21 cellular contexts compared by ENCODE assay signal in genomic region chr6:52741872-52742271, GRCh38. TPM values are rescaled to one million over a fixed set of nuclear protein-coding genes. Genes with fewer than 3 reads are reported as not detected.
DNase-seq lines count a peak whose midpoint lies in the region; ATAC-seq and TF ChIP-seq lines count a peak whose summit lies in the region.
"Had no signal": no experiment of that assay in that cellular context is flagged by ENCODE, and none has a peak within 500 bp of the region (broad histone marks: within the 10 kb centered on the region; RNA-seq: fewer than 3 reads in every experiment).

No MANE protein-coding gene starts in this region.

- no peaks in the 10 kb centered on the region for H3K36me3 Mint-ChIP-seq in MCF 10A (ENCODE audit: insufficient read depth, unreplicated experiment)
- H3K36me3 Mint-ChIP-seq: CD8-positive, alpha-beta T cell had no signal

- H3K27ac ChIP-seq in breast epithelium: no peak overlapping the region
- H3K27ac ChIP-seq in mesendoderm (ENCODE audit: low read depth, low read length): no peak overlapping the region
- no peak overlapping the region for H3K27ac ChIP-seq in gastrocnemius medialis
- H3K27ac ChIP-seq: 22Rv1, BLaER1 had no signal

- POLR2A ChIA-PET in MCF 10A (lab: Yijun Ruan, JAX): no interaction called here

- H4K8ac ChIP-seq in mesendoderm (ENCODE audit: low read depth, low read length): no peak overlapping the region

- no peak overlapping the region for H2AK5ac ChIP-seq in mesendoderm (ENCODE audit: low read length)

- H2BK5ac ChIP-seq in mesendoderm (ENCODE audit: low read length): no peak overlapping the region

- no peak overlapping the region for H3K27ac Mint-ChIP-seq in MCF 10A (ENCODE audit: low read depth, unreplicated experiment)
- H3K27ac Mint-ChIP-seq: CD8-positive, alpha-beta T cell; H9 had no signal

- H3K36me3 ChIP-seq in breast epithelium: no peaks in the 10 kb centered on the region
- no peaks in the 10 kb centered on the region for H3K36me3 ChIP-seq in mesendoderm (ENCODE audit: control insufficient read depth, insufficient read depth, low read length)
- no peaks in the 10 kb centered on the region for H3K36me3 ChIP-seq in gastrocnemius medialis
- H3K36me3 ChIP-seq: BLaER1 had no signal

- H3K56ac ChIP-seq in mesendoderm (ENCODE audit: low read length): no peak overlapping the region

- peaks cover 10% of the 10 kb centered on the region for H3K4me1 Mint-ChIP-seq in MCF 10A (ENCODE audit: insufficient read depth, unreplicated experiment)

- in situ Hi-C loops in gastrocnemius medialis (cut with MboI; ENCODE audit: low sequenced_read_pairs in 4 of 4): no loop called here

- H3K4me3 Mint-ChIP-seq in MCF 10A (ENCODE audit: unreplicated experiment): no peak overlapping the region
- H3K4me3 Mint-ChIP-seq: CD8-positive, alpha-beta T cell; H9 had no signal

- H3K27me3 ChIP-seq in breast epithelium: no peaks in the 10 kb centered on the region
- H3K27me3 ChIP-seq in mesendoderm (ENCODE audit: insufficient read depth, low read length, poor library complexity): no peaks in the 10 kb centered on the region
- H3K27me3 ChIP-seq in gastrocnemius medialis: no peaks in the 10 kb centered on the region
- H3K27me3 ChIP-seq: BLaER1 had no signal

- H3K4me3 ChIP-seq in breast epithelium (no peak overlapping the region), mesendoderm (ENCODE audit: low read length) (no peak overlapping the region), gastrocnemius medialis (no peak overlapping the region)
- H3K4me3 ChIP-seq: BLaER1 had no signal

- H3K23ac ChIP-seq in mesendoderm (ENCODE audit: low read length): no peak overlapping the region

- CTCF ChIA-PET in MCF 10A (lab: Yijun Ruan, JAX): no interaction called here

- no peak for ATAC-seq in gastrocnemius medialis
- ATAC-seq in HG03196 (IDR thresholded peaks at IDR 0.05; ENCODE audit: unreplicated experiment): no peak
- ATAC-seq: CD8-positive, alpha-beta T cell; Panc1 had no signal

- DNase-seq in MCF 10A (ENCODE audit: unreplicated experiment): peak; percentile 55
- DNase-seq in breast epithelium (ENCODE audit: low spot score in 2 of 2): no peak
- peak; percentile 26 for DNase-seq in T1000 (lab: John Stamatoyannopoulos, UW)
- peak; percentile 70 for DNase-seq in glomerular visceral epithelial cell (ENCODE audit: extremely low spot score)
- no peak for DNase-seq in mesendoderm
- no peak for DNase-seq in gastrocnemius medialis
- no peak for DNase-seq in NCI-H82 (lab: John Stamatoyannopoulos, UW)
- DNase-seq: CD8-positive, alpha-beta T cell; H9; IMR-90; Karpas-422; NCI-H187; NCI-H774; SHP77; SK-N-SH had no signal

- no peaks in the 10 kb centered on the region for H3K27me3 Mint-ChIP-seq in MCF 10A (ENCODE audit: insufficient read depth, unreplicated experiment)

- no peak overlapping the region for H2BK15ac ChIP-seq in mesendoderm (replicated peaks; ENCODE audit: low read depth)

- TF ChIP-seq CTCF in MCF 10A (IDR thresholded peaks at IDR 0.05; ENCODE audit: unreplicated experiment) (no peak), breast epithelium (IDR thresholded peaks at IDR 0.05) (no peak), gastrocnemius medialis (IDR thresholded peaks at IDR 0.05 in 4 of 5, conservative IDR thresholded peaks at IDR 0.05 in 1 of 5) (no peak)

- no peaks in the 10 kb centered on the region for H3K9me3 Mint-ChIP-seq in MCF 10A (ENCODE audit: unreplicated experiment)
- H3K9me3 Mint-ChIP-seq: CD8-positive, alpha-beta T cell had no signal

- H3K79me2 ChIP-seq in mesendoderm (ENCODE audit: control insufficient read depth, insufficient read depth, low read length): no peaks in the 10 kb centered on the region

- no peak overlapping the region for H2BK120ac ChIP-seq in mesendoderm (ENCODE audit: low read depth, low read length)

- no peak overlapping the region for H3K4ac ChIP-seq in mesendoderm (ENCODE audit: low read depth, low read length)

- H3K79me1 ChIP-seq in mesendoderm (ENCODE audit: low read length): no peaks in the 10 kb centered on the region

- no peaks in the 10 kb centered on the region for H3K9me3 ChIP-seq in breast epithelium
- H3K9me3 ChIP-seq in gastrocnemius medialis: no peaks in the 10 kb centered on the region
- H3K9me3 ChIP-seq: SK-N-SH had no signal

- no peak overlapping the region for H4K5ac ChIP-seq in mesendoderm (ENCODE audit: low read length)

- intact Hi-C loops in MCF 10A (cut with micrococcal nuclease) (no loop called here), breast epithelium (cut with DNase I; ENCODE audit: low total_unique reads) (no loop called here), gastrocnemius medialis (cut with DNase I; ENCODE audit: low total_unique reads) (no loop called here)

- H3K4me1 ChIP-seq in breast epithelium (no peaks in the 10 kb centered on the region), mesendoderm (ENCODE audit: control insufficient read depth, low read depth, low read length) (no peaks in the 10 kb centered on the region), gastrocnemius medialis (no peaks in the 10 kb centered on the region)
- H3K4me1 ChIP-seq: BLaER1 had no signal

- no peak overlapping the region for H3K9ac ChIP-seq in mesendoderm (ENCODE audit: low read length)
- H3K9ac ChIP-seq: BLaER1, SK-N-SH had no signal

- no TSS peak for BruUV-seq in MCF 10A (replicated peaks; lab: Mats Ljungman, UMichigan)

- no CpG with 5 or more reads among the region's 1 CpG for WGBS in mesendoderm (ENCODE audit: extremely low coverage, insufficient coverage, low lambda C conversion rate)

- no peak for TF ChIP-seq POLR2A in breast epithelium (IDR thresholded peaks at IDR 0.05)
- no peak for TF ChIP-seq POLR2A in gastrocnemius medialis (IDR thresholded peaks at IDR 0.05)

- no peak overlapping the region for H3K4me2 ChIP-seq in mesendoderm (ENCODE audit: low read length)
- H3K4me2 ChIP-seq: BLaER1, SK-N-SH had no signal

- H3K18ac ChIP-seq in mesendoderm (ENCODE audit: low read length): no peak overlapping the region

RNA-seq across cellular contexts. Expression of gene GSTA2, which starts 21.4 kb away (rescaled TPM):
- total RNA-seq in MCF 10A (2022) (not detected in 2 replicates), breast epithelium (not detected), gastrocnemius medialis (not detected)
- polyA plus RNA-seq in mesendoderm (2013, experiment 1 of 2): 0.38 TPM
- polyA plus RNA-seq in mesendoderm (2013, experiment 2 of 2): 0.46 TPM
- total RNA-seq: CD8-positive, alpha-beta T cell; H9; HT-29; IMR-90; NCI-H460 had no signal
- polyA plus RNA-seq: IMR-90, SK-N-SH had no signal

Comparison
In these comparisons a context has a peak if more than half of its experiments do, and no peak if none do; other contexts are left out.
1. DNase-seq: peak in MCF 10A (single experiment), T1000 (single experiment) and glomerular visceral epithelial cell (single experiment); none in breast epithelium (0 of 2), mesendoderm (single experiment), gastrocnemius medialis (0 of 2) and NCI-H82 (single experiment).